9 cellular contexts compared by ENCODE assay signal in the genomic region with DNA sequence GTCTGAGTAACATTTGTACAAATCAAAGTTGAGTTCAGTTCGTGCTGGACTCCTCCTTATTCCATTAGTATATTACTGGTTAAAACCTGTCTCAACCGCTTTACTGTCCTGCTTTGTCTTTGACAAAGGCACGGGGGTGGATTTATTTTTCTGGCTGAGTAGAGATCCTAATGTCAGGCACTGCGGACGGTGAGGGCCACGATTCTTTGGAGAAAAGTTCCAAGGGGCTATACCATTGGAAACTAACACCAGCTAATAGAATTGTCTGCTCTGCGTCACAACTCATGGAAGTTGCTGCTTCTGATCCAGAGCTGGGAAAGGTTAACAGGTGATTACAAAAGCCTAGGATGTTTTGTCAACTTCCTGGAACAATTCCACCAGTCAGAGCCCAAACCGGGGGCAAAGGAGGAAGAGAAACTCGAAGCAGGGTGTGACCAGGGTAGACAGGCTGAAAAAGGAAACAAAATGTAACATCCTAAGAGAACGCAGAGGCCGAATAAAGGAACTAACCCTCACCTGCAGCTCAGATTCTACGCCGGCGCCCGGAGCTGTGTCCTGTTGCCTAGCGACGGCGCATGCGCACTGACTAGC. TPM values are rescaled to one million over a fixed set of nuclear protein-coding genes. Genes with fewer than 3 reads are reported as not detected.
DNase-seq lines count a peak whose midpoint lies in the region; ATAC-seq and TF ChIP-seq lines count a peak whose summit lies in the region.
"Had no signal": no experiment of that assay in that cellular context is flagged by ENCODE, and none has a peak within 500 bp of the region (broad histone marks: within the 10 kb centered on the region; RNA-seq: fewer than 3 reads in every experiment).

No MANE protein-coding gene starts in this region.

- H3K27ac ChIP-seq in Karpas-422 (ENCODE audit: low read length) (peak overlapping the region; percentile 93), brain microvascular endothelial cell (peak overlapping the region; percentile 23)

- H3K9me2 ChIP-seq in Karpas-422 (replicated peaks; ENCODE audit: insufficient read depth, low read length), result no peaks in the 10 kb centered on the region

- H3K79me2 ChIP-seq in Karpas-422 (ENCODE audit: low read length), result no peaks in the 10 kb centered on the region

- H3K4me1 ChIP-seq in BE2C (no peaks in the 10 kb centered on the region), Karpas-422 (ENCODE audit: low read length) (peaks cover 22% of the 10 kb centered on the region)

- H3K36me3 ChIP-seq in BE2C (no peaks in the 10 kb centered on the region), Karpas-422 (ENCODE audit: insufficient read depth, low read length) (no peaks in the 10 kb centered on the region), brain microvascular endothelial cell (replicated peaks) (no peaks in the 10 kb centered on the region)

- in situ Hi-C loops in brain microvascular endothelial cell (cut with HindIII; ENCODE audit: low pct_ligation_motif_present, low sequenced_read_pairs), result no loop called here

- no peak for TF ChIP-seq CTCF in BE2C (IDR thresholded peaks at IDR 0.05; ENCODE audit: low read depth, low read length)
- TF ChIP-seq CTCF in brain microvascular endothelial cell (IDR thresholded peaks at IDR 0.05; ENCODE audit: low read depth, low read length, missing control alignments), result no peak

- H3K4me3 ChIP-seq in BE2C (ENCODE audit: low read depth, low read length) (peak overlapping the region; percentile 66), Karpas-422 (ENCODE audit: low read length) (peak overlapping the region; percentile 77), brain microvascular endothelial cell (ENCODE audit: low read depth, low read length) (peak overlapping the region; percentile 72)

- no peaks in the 10 kb centered on the region for H3K9me3 ChIP-seq in BE2C
- no peaks in the 10 kb centered on the region for H3K9me3 ChIP-seq in Karpas-422 (ENCODE audit: low read length)

- ATAC-seq in GM19395 (IDR thresholded peaks at IDR 0.05; ENCODE audit: unreplicated experiment), result peak; percentile 87
- ATAC-seq in GM18868 (IDR thresholded peaks at IDR 0.05; ENCODE audit: unreplicated experiment), result no peak

- H2AFZ ChIP-seq in Karpas-422 (ENCODE audit: low read length), result peak overlapping the region; percentile 90

- peak overlapping the region; percentile 74 for H3K9ac ChIP-seq in Karpas-422 (ENCODE audit: low read length)

- peaks cover 3% of the 10 kb centered on the region for H3K27me3 ChIP-seq in BE2C
- H3K27me3 ChIP-seq in Karpas-422 (ENCODE audit: low read length), result no peaks in the 10 kb centered on the region
- H3K27me3 ChIP-seq in brain microvascular endothelial cell (replicated peaks), result no peaks in the 10 kb centered on the region

- peak overlapping the region; percentile 96 for H3K4me2 ChIP-seq in Karpas-422 (ENCODE audit: low read depth, low read length, poor library complexity, severe bottlenecking)

- H4K20me1 ChIP-seq in Karpas-422 (ENCODE audit: insufficient read depth, low read depth, low read length), result no peaks in the 10 kb centered on the region

- no peak for DNase-seq in BE2C
- DNase-seq in Karpas-422, result no peak
- DNase-seq in brain microvascular endothelial cell, result no peak
- peak; percentile 95 for DNase-seq in mesenteric fat pad (ENCODE audit: low spot score)
- no peak for DNase-seq in stimulated activated naive CD4-positive, alpha-beta T cell treated with Interleukin-2 at 50 U/mL for 16 hours (lab: John Stamatoyannopoulos, UW)
- DNase-seq in medulla oblongata (ENCODE audit: extremely low spot score), result no peak

RNA-seq across cellular contexts. Expression of gene TAT, which starts 12.4 kb away (rescaled TPM):
- not detected for polyA plus RNA-seq in BE2C (2012; ENCODE audit: insufficient read depth, insufficient read length, low read depth)
- not detected in 2 replicates for total RNA-seq in Karpas-422 (2014; rRNA removed; shearing (Covaris generic); ENCODE audit: low replicate concordance)
- not detected for total RNA-seq in mesenteric fat pad
- total RNA-seq: LHCN-M2 had no signal

RNA-seq across cellular contexts. Expression of gene CHST4, which starts 38.2 kb away (rescaled TPM):
- not detected for polyA plus RNA-seq in BE2C (2012; ENCODE audit: insufficient read depth, insufficient read length, low read depth)
- 0.22 TPM in 2 replicates for total RNA-seq in Karpas-422 (2014; rRNA removed; shearing (Covaris generic); ENCODE audit: low replicate concordance)
- total RNA-seq in mesenteric fat pad, result 0.26 TPM
